Comparison of ENCODE assay signal across 8 cellular contexts in the genomic region with DNA sequence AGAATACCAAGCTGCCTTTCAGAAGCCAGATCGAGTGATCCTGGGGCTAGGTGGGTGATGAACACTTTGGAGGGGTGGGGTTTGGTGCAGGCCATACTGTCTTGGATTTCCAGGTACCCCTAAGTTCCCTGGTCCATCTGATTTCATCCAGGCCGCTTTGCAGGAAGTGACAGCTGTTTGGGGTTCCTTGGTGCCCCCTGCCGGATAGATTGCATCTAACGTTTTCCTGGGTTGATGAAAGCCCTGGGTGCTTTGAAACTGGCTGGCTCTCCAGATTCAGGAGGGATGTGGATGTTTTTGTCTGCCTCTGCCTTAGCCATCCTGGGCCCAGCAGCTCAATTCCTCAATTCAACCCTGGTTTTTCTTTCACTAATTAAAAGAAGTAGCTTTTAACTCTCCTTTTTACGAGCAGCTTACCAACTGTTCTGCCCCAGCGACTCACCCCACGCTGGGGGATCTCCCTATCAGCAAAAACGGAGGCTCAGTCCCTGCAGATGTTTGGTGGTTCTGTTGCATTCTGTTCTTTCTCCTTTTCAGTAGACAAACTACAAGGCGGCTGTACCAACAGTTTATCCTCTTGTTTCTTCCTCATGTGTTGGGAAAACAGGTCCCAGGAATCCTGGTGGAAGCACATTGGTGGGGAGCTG. TPM values are rescaled to one million over a fixed set of nuclear protein-coding genes. Genes with fewer than 3 reads are reported as not detected.
A peak's percentile ranks its signal among the peaks of the same experiment; 100 is the strongest.
DNase-seq lines count a peak whose midpoint lies in the region; ATAC-seq and TF ChIP-seq lines count a peak whose summit lies in the region.

No MANE protein-coding gene starts in this region.

- H3K4me3 ChIP-seq in RWPE2 (ENCODE audit: severe bottlenecking) (no peak overlapping the region), osteoblast (ENCODE audit: insufficient read depth, low read length) (no peak overlapping the region), tibial artery (no peak overlapping the region)

- no peaks in the 10 kb centered on the region for H3K27me3 ChIP-seq in RWPE2 (ENCODE audit: insufficient read depth, poor library complexity, severe bottlenecking)
- H3K27me3 ChIP-seq in osteoblast (ENCODE audit: insufficient read depth, low read length), result no peaks in the 10 kb centered on the region
- H3K27me3 ChIP-seq in tibial artery, result peaks cover 0 to 12% of the 10 kb centered on the region in 2 donors

- no peak overlapping the region for H2AFZ ChIP-seq in osteoblast (ENCODE audit: low read length)

- H3K4me2 ChIP-seq in osteoblast (ENCODE audit: insufficient read depth, low read length), result no peak overlapping the region

- peak; percentile 82 for ATAC-seq in GM21423 (IDR thresholded peaks at IDR 0.05; ENCODE audit: unreplicated experiment)
- ATAC-seq in RWPE2 (ENCODE audit: low read depth), result peak; percentile 68

- H3K79me2 ChIP-seq in osteoblast (ENCODE audit: insufficient read depth, low read length), result no peaks in the 10 kb centered on the region

- H3K4me1 ChIP-seq in RWPE2 (ENCODE audit: insufficient read depth, poor library complexity, severe bottlenecking) (peaks cover 11% of the 10 kb centered on the region), osteoblast (ENCODE audit: insufficient read depth, low read length) (no peaks in the 10 kb centered on the region), tibial artery (no peaks in the 10 kb centered on the region)

- H4K20me1 ChIP-seq in osteoblast (ENCODE audit: insufficient read depth, low read length), result no peaks in the 10 kb centered on the region

- H3K27ac ChIP-seq in RWPE2 (ENCODE audit: poor library complexity, severe bottlenecking) (no peak overlapping the region), osteoblast (ENCODE audit: low read depth, low read length) (no peak overlapping the region), tibial artery (no peak overlapping the region)

- DNase-seq in DMS 273 treated with DMSO at 0.1 percent for 48 hours (lab: John Stamatoyannopoulos, UW) (peak; percentile 24), HuH-7 (ENCODE audit: low spot score) (peak; percentile 72), RWPE2 (ENCODE audit: low spot score) (no peak), foreskin melanocyte (peak; percentile 51), osteoblast (ENCODE audit: insufficient read length, low spot score, missing footprints) (peak; percentile 95), tibial artery (peak; percentile 71 to 78)
- peak; percentile 50 for DNase-seq in activated T-helper 9 cell treated with anti-CD3 and anti-CD28 coated beads, Interleukin-2, amount 50 U/mL, for 16 hours (ENCODE audit: low read depth)

- TF ChIP-seq CTCF in RWPE2 (IDR thresholded peaks at IDR 0.05; ENCODE audit: poor library complexity, severe bottlenecking) (peak; percentile 76), osteoblast (IDR thresholded peaks at IDR 0.05; ENCODE audit: extremely low read depth, low read depth, low read length) (peak; percentile 77), tibial artery (IDR thresholded peaks at IDR 0.05) (peak; percentile 65 to 76)

- no peaks in the 10 kb centered on the region for H3K36me3 ChIP-seq in RWPE2 (ENCODE audit: low read depth)
- H3K36me3 ChIP-seq in osteoblast (ENCODE audit: insufficient read depth, low read length), result no peaks in the 10 kb centered on the region
- H3K36me3 ChIP-seq in tibial artery, result no peaks in the 10 kb centered on the region

- peaks cover 2% of the 10 kb centered on the region for H3K9me3 ChIP-seq in RWPE2 (ENCODE audit: severe bottlenecking)
- no peaks in the 10 kb centered on the region for H3K9me3 ChIP-seq in osteoblast (ENCODE audit: low read depth, low read length)
- H3K9me3 ChIP-seq in tibial artery, result no peaks in the 10 kb centered on the region

- intact Hi-C loops in tibial artery (cut with DNase I; ENCODE audit: low total_unique reads), result loop anchor here (2.0 kb wide), 1 partner anchor 75 kb away; no protein-coding TSS in a partner anchor

RNA-seq across cellular contexts. Expression of a gene that starts 37.1 kb away (rescaled TPM):
- total RNA-seq in osteoblast, result 3.6 and 7.7 TPM in 2 replicates
